Comparison of ENCODE assay signal across 21 cellular contexts in the genomic region with DNA sequence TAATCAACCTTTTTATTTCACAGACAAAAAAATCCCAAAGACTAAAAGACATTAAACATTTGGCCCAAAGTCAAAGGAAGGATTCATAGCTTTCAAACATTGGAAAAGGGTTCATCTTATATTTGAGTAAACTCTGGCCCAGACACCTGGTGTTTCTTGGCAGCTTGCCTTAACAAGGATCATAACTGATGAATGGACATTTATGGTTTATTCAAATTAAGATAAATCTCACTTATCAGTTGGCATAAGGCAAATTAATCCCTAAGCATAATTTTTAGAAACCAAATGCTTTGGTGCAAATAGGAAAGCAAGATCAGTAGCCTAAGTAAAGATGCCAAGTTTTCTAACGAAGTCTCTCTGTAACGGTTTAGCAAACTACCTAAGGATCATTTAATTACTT.
DNase-seq lines count a peak whose midpoint lies in the region; ATAC-seq and TF ChIP-seq lines count a peak whose summit lies in the region.
"Had no signal": no experiment of that assay in that cellular context is flagged by ENCODE, and none has a peak within 500 bp of the region (broad histone marks: within the 10 kb centered on the region; RNA-seq: fewer than 3 reads in every experiment).

No MANE protein-coding gene starts in this region.

- H3K27ac Mint-ChIP-seq in nephron = peak overlapping the region; percentile 55 to 89 (median 82)
- H3K27ac Mint-ChIP-seq: activated CD4-positive, alpha-beta T cell treated with anti-CD3 and anti-CD28 coated beads, Interleukin-2, amount 10 ng/mL, durations not matched to agents 7 days and 5 days; B cell; natural killer cell treated with Interleukin-12 subunit alpha and Interleukin-12 subunit beta and Interleukin-15 and Interleukin-18, amount 100 ng/mL, for 72 hours had no signal

- no peaks in the 10 kb centered on the region for H3K36me3 ChIP-seq in upper lobe of left lung
- H3K36me3 ChIP-seq: gastrocnemius medialis, upper lobe of right lung had no signal

- WGBS in upper lobe of left lung, 2 donors = 82 to 86% methylated on average over 2 of the region's 2 CpGs

- H3K4me1 Mint-ChIP-seq in nephron = peaks cover 45% of the 10 kb centered on the region
- H3K4me1 Mint-ChIP-seq: activated CD4-positive, alpha-beta T cell treated with anti-CD3 and anti-CD28 coated beads, Interleukin-2, amount 10 ng/mL, durations not matched to agents 7 days and 5 days; B cell had no signal

- peaks cover 8% of the 10 kb centered on the region for H3K36me3 Mint-ChIP-seq in nephron (ENCODE audit: low read depth)
- H3K36me3 Mint-ChIP-seq: natural killer cell treated with Interleukin-12 subunit alpha and Interleukin-12 subunit beta and Interleukin-15 and Interleukin-18, amount 100 ng/mL, for 72 hours had no signal

- H3K4me3 Mint-ChIP-seq in nephron = no peak overlapping the region
- H3K4me3 Mint-ChIP-seq: activated CD4-positive, alpha-beta T cell treated with anti-CD3 and anti-CD28 coated beads, Interleukin-2, amount 10 ng/mL, durations not matched to agents 7 days and 5 days; B cell; natural killer cell treated with Interleukin-12 subunit alpha and Interleukin-12 subunit beta and Interleukin-15 and Interleukin-18, amount 100 ng/mL, for 72 hours had no signal

- DNase-seq in DMS53 (lab: John Stamatoyannopoulos, UW) (peak; percentile 38), DMS53 treated with DMSO at 0.1 percent for 48 hours (lab: John Stamatoyannopoulos, UW; ENCODE audit: unreplicated experiment) (no peak), NCI-H2029 treated with DMSO at 0.1 percent for 48 hours (lab: John Stamatoyannopoulos, UW) (peak; percentile 14), NCI-H748 (lab: John Stamatoyannopoulos, UW; ENCODE audit: unreplicated experiment) (peak; percentile 60), upper lobe of left lung (no peak), dedifferentiated amniotic fluid mesenchymal stem cell (ENCODE audit: extremely low spot score) (no peak)
- DNase-seq: activated CD4-positive, alpha-beta T cell treated with anti-CD3 and anti-CD28 coated beads, Interleukin-2, amount 10 ng/mL, durations not matched to agents 7 days and 5 days; activated gamma-delta T cell treated with Interleukin-2 at 50 U/mL for 16 hours; amygdala; Calu3; gastrocnemius medialis; GDM1; H7; mesenchymal stem cell; NCI-H1694; upper lobe of right lung had no signal

- no peak for TF ChIP-seq EP300 in upper lobe of left lung (IDR thresholded peaks at IDR 0.05)

- H3K27ac ChIP-seq in upper lobe of left lung = no peak overlapping the region
- H3K27ac ChIP-seq: 22Rv1, gastrocnemius medialis, upper lobe of right lung had no signal

- H3K9me3 ChIP-seq in upper lobe of left lung = no peaks in the 10 kb centered on the region
- H3K9me3 ChIP-seq: gastrocnemius medialis, upper lobe of right lung had no signal

- TF ChIP-seq POLR2A in upper lobe of left lung (IDR thresholded peaks at IDR 0.05) = no peak

- no peaks in the 10 kb centered on the region for H3K27me3 Mint-ChIP-seq in nephron (ENCODE audit: low read depth)

- H3K4me3 ChIP-seq in upper lobe of left lung = no peak overlapping the region
- H3K4me3 ChIP-seq: gastrocnemius medialis, upper lobe of right lung had no signal

- no peaks in the 10 kb centered on the region for H3K27me3 ChIP-seq in upper lobe of left lung
- H3K27me3 ChIP-seq: gastrocnemius medialis, upper lobe of right lung had no signal

- ATAC-seq in upper lobe of left lung (ENCODE audit: low FRiP score in 2 of 2) (no peak), HG03432 (IDR thresholded peaks at IDR 0.05; ENCODE audit: unreplicated experiment) (no peak)
- ATAC-seq: gastrocnemius medialis; natural killer cell treated with Interleukin-12 subunit alpha and Interleukin-12 subunit beta and Interleukin-15 and Interleukin-18, amount 100 ng/mL, for 72 hours; upper lobe of right lung had no signal

- H3K9me3 Mint-ChIP-seq in nephron = peaks cover 14% of the 10 kb centered on the region
- H3K9me3 Mint-ChIP-seq: activated CD4-positive, alpha-beta T cell treated with anti-CD3 and anti-CD28 coated beads, Interleukin-2, amount 10 ng/mL, durations not matched to agents 7 days and 5 days; natural killer cell treated with Interleukin-12 subunit alpha and Interleukin-12 subunit beta and Interleukin-15 and Interleukin-18, amount 100 ng/mL, for 72 hours had no signal

- no peaks in the 10 kb centered on the region for H3K4me1 ChIP-seq in upper lobe of left lung
- H3K4me1 ChIP-seq: gastrocnemius medialis, upper lobe of right lung had no signal

- TF ChIP-seq CTCF in nephron (IDR thresholded peaks at IDR 0.05; ENCODE audit: unreplicated experiment in 3 of 3) = no peak
- no peak for TF ChIP-seq CTCF in upper lobe of left lung (IDR thresholded peaks at IDR 0.05)

Comparison
In these comparisons a context has a peak if more than half of its experiments do, and no peak if none do; other contexts are left out.
1. DNase-seq: peak in DMS53 (single experiment), NCI-H2029 treated with DMSO at 0.1 percent for 48 hours (single experiment) and NCI-H748 (single experiment); none in DMS53 treated with DMSO at 0.1 percent for 48 hours (single experiment), upper lobe of left lung (0 of 2) and dedifferentiated amniotic fluid mesenchymal stem cell (single experiment).